In genomic region chr19:40807147-40808020, GRCh38 we compare ENCODE assay signal across 10 cellular contexts. TPM values are rescaled to one million over a fixed set of nuclear protein-coding genes. Genes with fewer than 3 reads are reported as not detected.
DNase-seq lines count a peak whose midpoint lies in the region; ATAC-seq and TF ChIP-seq lines count a peak whose summit lies in the region.
"Had no signal": no experiment of that assay in that cellular context is flagged by ENCODE, and none has a peak within 500 bp of the region (broad histone marks: within the 10 kb centered on the region; RNA-seq: fewer than 3 reads in every experiment).

No MANE protein-coding gene starts in this region.

- H3K27ac ChIP-seq in ectodermal cell (ENCODE audit: insufficient read depth, low read depth, low read length, poor library complexity, severe bottlenecking), result peak overlapping the region; percentile 12
- H3K27ac ChIP-seq: SK-N-MC had no signal

- WGBS in ectodermal cell, 2 experiments, result 81 to 83% methylated on average over 18 of the region's 18 CpGs

- H3K27me3 Mint-ChIP-seq in progenitor cell of endocrine pancreas, result peaks cover 7% of the 10 kb centered on the region

- peaks cover 8% of the 10 kb centered on the region for H3K27me3 ChIP-seq in ectodermal cell (ENCODE audit: control insufficient read depth, insufficient read depth, low read length, poor library complexity, severe bottlenecking)
- H3K27me3 ChIP-seq: pancreas had no signal

- H3K4me3 ChIP-seq in ectodermal cell (ENCODE audit: insufficient read depth, low read depth, low read length), result peak overlapping the region; percentile 14
- H3K4me3 ChIP-seq: pancreas, SK-N-MC had no signal

- in situ Hi-C loops in KBM-7 (cut with MboI; ENCODE audit: low pct_unique_long_range_greater_than_20kb, low sequenced_read_pairs), result no loop called here

- peak; percentile 28 for TF ChIP-seq CTCF in GM10266 (IDR thresholded peaks at IDR 0.05; ENCODE audit: control insufficient read depth, insufficient read depth, low read depth, missing control alignments)
- peak; percentile 57 for TF ChIP-seq CTCF in progenitor cell of endocrine pancreas (IDR thresholded peaks at IDR 0.05; ENCODE audit: unreplicated experiment)

- no peaks in the 10 kb centered on the region for H3K9me3 Mint-ChIP-seq in progenitor cell of endocrine pancreas (ENCODE audit: low read depth)

- no peaks in the 10 kb centered on the region for H3K9me3 ChIP-seq in ectodermal cell (ENCODE audit: control insufficient read depth, low read length)
- H3K9me3 ChIP-seq: pancreas had no signal

- H3K27ac Mint-ChIP-seq in progenitor cell of endocrine pancreas, result no peak overlapping the region

- no peak for DNase-seq in GM10266 (ENCODE audit: extremely low spot score)
- peak; percentile 36 for DNase-seq in NCI-H748 (lab: John Stamatoyannopoulos, UW; ENCODE audit: unreplicated experiment)
- no peak for DNase-seq in progenitor cell of endocrine pancreas (ENCODE audit: low spot score, unreplicated experiment)
- no peak for DNase-seq in left lobe of liver (ENCODE audit: low spot score)
- no peak for DNase-seq in KBM-7

- H3K4me1 ChIP-seq in ectodermal cell (ENCODE audit: control insufficient read depth, insufficient read depth, low read length), result peaks cover 48% of the 10 kb centered on the region

- peaks cover 50% of the 10 kb centered on the region for H3K4me1 Mint-ChIP-seq in progenitor cell of endocrine pancreas (ENCODE audit: low read depth)

- peaks cover 4% of the 10 kb centered on the region for H3K36me3 ChIP-seq in ectodermal cell (ENCODE audit: control insufficient read depth, insufficient read depth, low read length)
- H3K36me3 ChIP-seq: pancreas had no signal

- peaks cover 10% of the 10 kb centered on the region for H3K36me3 Mint-ChIP-seq in progenitor cell of endocrine pancreas (ENCODE audit: insufficient read depth)

- no peak for ATAC-seq in HG02970 (IDR thresholded peaks at IDR 0.05; ENCODE audit: low FRiP score, unreplicated experiment)
- no peak for ATAC-seq in GM21737 (IDR thresholded peaks at IDR 0.05; ENCODE audit: unreplicated experiment)
- ATAC-seq in left lobe of liver, result no peak

- H3K4me3 Mint-ChIP-seq in progenitor cell of endocrine pancreas (ENCODE audit: low read depth), result no peak overlapping the region

RNA-seq across cellular contexts. Expression of gene EGLN2, which starts 8.4 kb away (rescaled TPM):
- 82.0 TPM for polyA plus RNA-seq in ectodermal cell (2013, experiment 1 of 4)
- 80.9 TPM for polyA plus RNA-seq in ectodermal cell (2013, experiment 2 of 4)
- polyA plus RNA-seq in ectodermal cell (2013, experiment 3 of 4), result 63.2 TPM
- polyA plus RNA-seq in ectodermal cell (2013, experiment 4 of 4), result 67.6 TPM
- total RNA-seq in progenitor cell of endocrine pancreas, result 107 and 110 TPM in 2 replicates
- total RNA-seq in left lobe of liver, result 42.2 TPM

RNA-seq across cellular contexts. Expression of gene RAB4B, which starts 29.3 kb away (rescaled TPM):
- 22.2 TPM for polyA plus RNA-seq in ectodermal cell (2013, experiment 1 of 4)
- polyA plus RNA-seq in ectodermal cell (2013, experiment 2 of 4), result 19.7 TPM
- polyA plus RNA-seq in ectodermal cell (2013, experiment 3 of 4), result 20.2 TPM
- polyA plus RNA-seq in ectodermal cell (2013, experiment 4 of 4), result 25.0 TPM
- 20.7 and 21.5 TPM in 2 replicates for total RNA-seq in progenitor cell of endocrine pancreas
- 9.0 TPM for total RNA-seq in left lobe of liver

RNA-seq across cellular contexts. Expression of gene MIA, which starts 32.1 kb away (rescaled TPM):
- polyA plus RNA-seq in ectodermal cell (2013, experiment 1 of 4), result 1.3 TPM
- 0.85 TPM for polyA plus RNA-seq in ectodermal cell (2013, experiment 2 of 4)
- 1.7 TPM for polyA plus RNA-seq in ectodermal cell (2013, experiment 3 of 4)
- 2.8 TPM for polyA plus RNA-seq in ectodermal cell (2013, experiment 4 of 4)
- total RNA-seq in progenitor cell of endocrine pancreas (4.6 and 8.5 TPM in 2 replicates), left lobe of liver (0.43 TPM)

RNA-seq across cellular contexts. Expression of gene CYP2A6, which starts 42.9 kb away (rescaled TPM):
- polyA plus RNA-seq in ectodermal cell (2013, experiment 1 of 4), result not detected
- not detected for polyA plus RNA-seq in ectodermal cell (2013, experiment 2 of 4)
- polyA plus RNA-seq in ectodermal cell (2013, experiment 3 of 4), result not detected
- not detected for polyA plus RNA-seq in ectodermal cell (2013, experiment 4 of 4)
- total RNA-seq in progenitor cell of endocrine pancreas (not detected in 2 replicates), left lobe of liver (2,152 TPM)
- polyA plus RNA-seq: pancreas had no signal

RNA-seq across cellular contexts. Expression of gene SNRPA, which starts 56.4 kb away (rescaled TPM):
- 251 TPM for polyA plus RNA-seq in ectodermal cell (2013, experiment 1 of 4)
- polyA plus RNA-seq in ectodermal cell (2013, experiment 2 of 4), result 211 TPM
- polyA plus RNA-seq in ectodermal cell (2013, experiment 3 of 4), result 236 TPM
- polyA plus RNA-seq in ectodermal cell (2013, experiment 4 of 4), result 262 TPM
- total RNA-seq in progenitor cell of endocrine pancreas (111 and 126 TPM in 2 replicates), left lobe of liver (23.6 TPM)
